ENCODE assay signal across 16 cellular contexts in the genomic region with DNA sequence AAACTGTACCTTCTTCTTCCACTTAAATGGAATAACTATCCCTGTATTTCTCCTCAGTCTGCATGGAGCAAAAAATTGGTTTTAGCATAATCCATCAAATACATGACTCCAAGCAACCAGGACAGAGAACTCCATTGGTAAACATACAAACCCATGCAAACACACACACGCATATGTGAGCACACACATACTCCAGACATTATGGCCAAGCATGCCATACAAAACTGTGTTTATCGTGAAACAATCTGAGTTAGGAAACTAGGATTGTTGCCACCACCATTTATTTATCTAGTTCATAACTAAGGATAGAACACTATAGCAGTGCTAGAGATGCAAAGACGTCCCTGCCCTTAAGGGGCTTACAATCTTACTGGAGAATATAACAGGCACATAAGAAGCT.
"Had no signal": no experiment of that assay in that cellular context is flagged by ENCODE, and none has a peak within 500 bp of the region (broad histone marks: within the 10 kb centered on the region; RNA-seq: fewer than 3 reads in every experiment).

No MANE protein-coding gene starts in this region.

- ATAC-seq: heart left ventricle; left ventricle myocardium superior; naive thymus-derived CD8-positive, alpha-beta T cell had no signal

- H3K4me1 Mint-ChIP-seq: neural progenitor cell had no signal

- H3K27ac ChIP-seq: coronary artery, dorsolateral prefrontal cortex, heart left ventricle, neural progenitor cell, ovary, right atrium auricular region, sigmoid colon, skin epidermis had no signal

- H3K27me3 Mint-ChIP-seq: naive thymus-derived CD8-positive, alpha-beta T cell had no signal

- H3K27ac Mint-ChIP-seq: neural progenitor cell had no signal

- DNase-seq: dorsolateral prefrontal cortex; effector CD8-positive, alpha-beta T cell; heart left ventricle; hippocampal formation; left colon; left ventricle myocardium superior; naive thymus-derived CD8-positive, alpha-beta T cell; ovary; sigmoid colon; stimulated activated CD4-positive, alpha-beta T cell treated with anti-CD3 and anti-CD28 coated beads, Interleukin-2, amount 100 ng/mL, for 24 hours; stimulated activated CD4-positive, alpha-beta T cell treated with anti-CD3 and anti-CD28 coated beads, Interleukin-4, amount 100 ng/mL, for 4 hours; stimulated activated naive CD4-positive, alpha-beta T cell treated with Interleukin-2 at 50 U/mL for 16 hours had no signal

- H3K4me3 Mint-ChIP-seq: naive thymus-derived CD8-positive, alpha-beta T cell; neural progenitor cell had no signal

- H3K9me3 Mint-ChIP-seq: naive thymus-derived CD8-positive, alpha-beta T cell; neural progenitor cell had no signal

- H3K4me3 ChIP-seq: coronary artery, dorsolateral prefrontal cortex, heart left ventricle, neural progenitor cell, ovary, right atrium auricular region, sigmoid colon, skin epidermis had no signal
